In the genomic region with DNA sequence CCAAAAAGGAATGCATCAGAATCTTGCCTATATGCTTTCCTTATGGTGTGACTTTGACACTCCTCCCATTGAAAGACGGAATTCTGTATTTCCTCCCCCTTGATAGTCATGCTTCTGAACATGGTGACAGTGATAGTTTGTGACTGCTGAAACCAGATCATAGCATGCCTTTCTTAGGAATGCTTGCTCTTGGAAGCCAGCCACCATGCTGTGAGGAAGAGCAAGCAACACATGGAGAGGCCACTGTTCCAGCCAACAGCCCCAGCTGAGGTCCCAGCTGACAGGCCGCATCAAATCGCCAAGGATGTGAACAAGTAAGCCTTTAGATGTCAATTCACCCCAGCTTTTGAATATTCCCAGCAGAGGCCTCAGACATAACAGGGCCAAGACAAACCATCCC, we compare ENCODE assay signal across 1 cellular context.
TF ChIP-seq lines count a peak whose summit lies in the region.

No MANE protein-coding gene starts in this region.

TF ChIP-seq in IMR-90, 13 proteins besides CTCF, POLR2A, EP300 and RAD21:
- TF ChIP-seq RCOR1 (IDR thresholded peaks at IDR 0.05; ENCODE audit: insufficient replicate concordance, low read length) (no peak), USF2 (IDR thresholded peaks at IDR 0.05; ENCODE audit: low read depth, low read length) (peak; percentile 24; the same call in 1 of the 2 replicates), MXI1 (IDR thresholded peaks at IDR 0.05; ENCODE audit: borderline replicate concordance, low read depth, low read length) (peak; percentile 63; the same call in 1 of the 2 replicates)
